Comparison of ENCODE assay signal across 1 cellular context in genomic region chr17:38440614-38441397, GRCh38.
TF ChIP-seq lines count a peak whose summit lies in the region.

No MANE protein-coding gene starts in this region.

TF ChIP-seq in GM23338, 12 proteins besides CTCF, POLR2A, EP300 and RAD21 (continued from another document):
- TF ChIP-seq ZNF462 (CRISPR knock-in tag; IDR thresholded peaks at IDR 0.05) = no peak
